19 cellular contexts compared by ENCODE assay signal in genomic region chr14:53847881-53848280, GRCh38.
"Had no signal": no experiment of that assay in that cellular context is flagged by ENCODE, and none has a peak within 500 bp of the region (broad histone marks: within the 10 kb centered on the region; RNA-seq: fewer than 3 reads in every experiment).

No MANE protein-coding gene starts in this region.

- H3K9me3 ChIP-seq: SJSA1 had no signal

- H3K36me3 ChIP-seq: SJSA1 had no signal

- DNase-seq: KBM-7, NCI-H1092, NCI-H1436, NCI-H187, NCI-H2029, NCI-H2081 treated with DMSO at 0.1 percent for 48 hours, NCI-H2171, NCI-H226, NCI-H446, NCI-H510A, NCI-H524 treated with DMSO at 0.1 percent for 48 hours, NCI-H69, NCI-H774, Right ventricle myocardium superior, RPMI8226, SIG-M5 had no signal

- FAIRE-seq: RCC 7860 had no signal

- H3K4me3 ChIP-seq: SJSA1, SK-N-MC had no signal

- H3K27ac ChIP-seq: SJSA1, SK-N-MC had no signal

- H3K27me3 ChIP-seq: SJSA1 had no signal
